In genomic region chr3:143972495-143973351, GRCh38 we compare ENCODE assay signal across 1 cellular context.
TF ChIP-seq lines count a peak whose summit lies in the region.

No MANE protein-coding gene starts in this region.

TF ChIP-seq in HepG2, 621 proteins besides CTCF, POLR2A, EP300 and RAD21 (continued from another document and continues in another):
- TF ChIP-seq KIAA2018 (CRISPR knock-in tag; IDR thresholded peaks at IDR 0.05; ENCODE audit: borderline replicate concordance) (no peak), MEIS1 (CRISPR knock-in tag; IDR thresholded peaks at IDR 0.05; ENCODE audit: borderline replicate concordance) (0 out of 2 replicates have a peak, but pooled peaks have one; percentile 31), FOXK2 (IDR thresholded peaks at IDR 0.05) (no peak), ZIK1 (CRISPR knock-in tag; IDR thresholded peaks at IDR 0.05; ENCODE audit: borderline replicate concordance, low read depth) (no peak), ZBTB46 (CRISPR knock-in tag; IDR thresholded peaks at IDR 0.05; ENCODE audit: borderline replicate concordance) (no peak), SCMH1 (CRISPR knock-in tag; IDR thresholded peaks at IDR 0.05; ENCODE audit: borderline replicate concordance) (no peak), NFIC (IDR thresholded peaks at IDR 0.05; ENCODE audit: low read length) (no peak), ZNF747 (CRISPR knock-in tag; IDR thresholded peaks at IDR 0.05; ENCODE audit: borderline replicate concordance) (no peak), ZNF670 (CRISPR knock-in tag; IDR thresholded peaks at IDR 0.05; ENCODE audit: borderline replicate concordance) (no peak), ZNF275 (CRISPR knock-in tag; IDR thresholded peaks at IDR 0.05; ENCODE audit: borderline replicate concordance) (no peak), CHD4 (IDR thresholded peaks at IDR 0.05; ENCODE audit: borderline replicate concordance, low read length) (no peak), MAX (IDR thresholded peaks at IDR 0.05) (peak; percentile 63), NR2C2 (CRISPR knock-in tag; IDR thresholded peaks at IDR 0.05; ENCODE audit: borderline replicate concordance) (no peak), ZFX (CRISPR knock-in tag; IDR thresholded peaks at IDR 0.05; ENCODE audit: low read depth) (peak; percentile 30; the same call in 1 of the 2 replicates), ZNF879 (CRISPR knock-in tag; IDR thresholded peaks at IDR 0.05) (no peak), NR1H2 (CRISPR knock-in tag; IDR thresholded peaks at IDR 0.05; ENCODE audit: borderline replicate concordance, low read depth) (no peak), AHDC1 (CRISPR knock-in tag; IDR thresholded peaks at IDR 0.05; ENCODE audit: borderline replicate concordance) (no peak), PRMT3 (CRISPR knock-in tag; IDR thresholded peaks at IDR 0.05; ENCODE audit: borderline replicate concordance, low read depth) (no peak), SSRP1 (CRISPR knock-in tag; IDR thresholded peaks at IDR 0.05) (no peak), RORA (CRISPR knock-in tag; IDR thresholded peaks at IDR 0.05) (no peak), ZNF605 (CRISPR knock-in tag; IDR thresholded peaks at IDR 0.05) (no peak), TARDBP (CRISPR knock-in tag; IDR thresholded peaks at IDR 0.05) (no peak), RCOR2 (CRISPR knock-in tag; IDR thresholded peaks at IDR 0.05) (no peak), ZNF567 (CRISPR knock-in tag; IDR thresholded peaks at IDR 0.05; ENCODE audit: borderline replicate concordance) (no peak), ARNT (IDR thresholded peaks at IDR 0.05) (no peak), AKAP8 (CRISPR knock-in tag; IDR thresholded peaks at IDR 0.05) (peak; percentile 47; the same call in 1 of the 2 replicates), MTA3 (CRISPR knock-in tag; IDR thresholded peaks at IDR 0.05) (no peak), ZNF710 (CRISPR knock-in tag; IDR thresholded peaks at IDR 0.05; ENCODE audit: borderline replicate concordance) (no peak), ZNF260 (CRISPR knock-in tag; IDR thresholded peaks at IDR 0.05; ENCODE audit: borderline replicate concordance, low read depth) (no peak), ZMYM3 (CRISPR knock-in tag; IDR thresholded peaks at IDR 0.05) (0 out of 2 replicates have a peak, but pooled peaks have one; percentile 10), ZNF792 (CRISPR knock-in tag; IDR thresholded peaks at IDR 0.05) (no peak)
- TF ChIP-seq, protein P1, sequence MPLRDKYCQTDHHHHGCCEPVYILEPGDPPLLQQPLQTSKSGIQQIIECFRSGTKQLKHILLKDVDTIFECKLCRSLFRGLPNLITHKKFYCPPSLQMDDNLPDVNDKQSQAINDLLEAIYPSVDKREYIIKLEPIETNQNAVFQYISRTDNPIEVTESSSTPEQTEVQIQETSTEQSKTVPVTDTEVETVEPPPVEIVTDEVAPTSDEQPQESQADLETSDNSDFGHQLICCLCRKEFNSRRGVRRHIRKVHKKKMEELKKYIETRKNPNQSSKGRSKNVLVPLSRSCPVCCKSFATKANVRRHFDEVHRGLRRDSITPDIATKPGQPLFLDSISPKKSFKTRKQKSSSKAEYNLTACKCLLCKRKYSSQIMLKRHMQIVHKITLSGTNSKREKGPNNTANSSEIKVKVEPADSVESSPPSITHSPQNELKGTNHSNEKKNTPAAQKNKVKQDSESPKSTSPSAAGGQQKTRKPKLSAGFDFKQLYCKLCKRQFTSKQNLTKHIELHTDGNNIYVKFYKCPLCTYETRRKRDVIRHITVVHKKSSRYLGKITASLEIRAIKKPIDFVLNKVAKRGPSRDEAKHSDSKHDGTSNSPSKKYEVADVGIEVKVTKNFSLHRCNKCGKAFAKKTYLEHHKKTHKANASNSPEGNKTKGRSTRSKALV (CRISPR knock-in tag; IDR thresholded peaks at IDR 0.05), result peak; percentile 74
- TF ChIP-seq, protein P2, sequence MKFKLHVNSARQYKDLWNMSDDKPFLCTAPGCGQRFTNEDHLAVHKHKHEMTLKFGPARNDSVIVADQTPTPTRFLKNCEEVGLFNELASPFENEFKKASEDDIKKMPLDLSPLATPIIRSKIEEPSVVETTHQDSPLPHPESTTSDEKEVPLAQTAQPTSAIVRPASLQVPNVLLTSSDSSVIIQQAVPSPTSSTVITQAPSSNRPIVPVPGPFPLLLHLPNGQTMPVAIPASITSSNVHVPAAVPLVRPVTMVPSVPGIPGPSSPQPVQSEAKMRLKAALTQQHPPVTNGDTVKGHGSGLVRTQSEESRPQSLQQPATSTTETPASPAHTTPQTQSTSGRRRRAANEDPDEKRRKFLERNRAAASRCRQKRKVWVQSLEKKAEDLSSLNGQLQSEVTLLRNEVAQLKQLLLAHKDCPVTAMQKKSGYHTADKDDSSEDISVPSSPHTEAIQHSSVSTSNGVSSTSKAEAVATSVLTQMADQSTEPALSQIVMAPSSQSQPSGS (CRISPR knock-in tag; IDR thresholded peaks at IDR 0.05), result no peak
- TF ChIP-seq, protein P3, sequence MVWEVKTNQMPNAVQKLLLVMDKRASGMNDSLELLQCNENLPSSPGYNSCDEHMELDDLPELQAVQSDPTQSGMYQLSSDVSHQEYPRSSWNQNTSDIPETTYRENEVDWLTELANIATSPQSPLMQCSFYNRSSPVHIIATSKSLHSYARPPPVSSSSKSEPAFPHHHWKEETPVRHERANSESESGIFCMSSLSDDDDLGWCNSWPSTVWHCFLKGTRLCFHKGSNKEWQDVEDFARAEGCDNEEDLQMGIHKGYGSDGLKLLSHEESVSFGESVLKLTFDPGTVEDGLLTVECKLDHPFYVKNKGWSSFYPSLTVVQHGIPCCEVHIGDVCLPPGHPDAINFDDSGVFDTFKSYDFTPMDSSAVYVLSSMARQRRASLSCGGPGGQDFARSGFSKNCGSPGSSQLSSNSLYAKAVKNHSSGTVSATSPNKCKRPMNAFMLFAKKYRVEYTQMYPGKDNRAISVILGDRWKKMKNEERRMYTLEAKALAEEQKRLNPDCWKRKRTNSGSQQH (CRISPR knock-in tag; IDR thresholded peaks at IDR 0.05; ENCODE audit: low read depth), result no peak
